1 cellular context compared by ENCODE assay signal in the genomic region with DNA sequence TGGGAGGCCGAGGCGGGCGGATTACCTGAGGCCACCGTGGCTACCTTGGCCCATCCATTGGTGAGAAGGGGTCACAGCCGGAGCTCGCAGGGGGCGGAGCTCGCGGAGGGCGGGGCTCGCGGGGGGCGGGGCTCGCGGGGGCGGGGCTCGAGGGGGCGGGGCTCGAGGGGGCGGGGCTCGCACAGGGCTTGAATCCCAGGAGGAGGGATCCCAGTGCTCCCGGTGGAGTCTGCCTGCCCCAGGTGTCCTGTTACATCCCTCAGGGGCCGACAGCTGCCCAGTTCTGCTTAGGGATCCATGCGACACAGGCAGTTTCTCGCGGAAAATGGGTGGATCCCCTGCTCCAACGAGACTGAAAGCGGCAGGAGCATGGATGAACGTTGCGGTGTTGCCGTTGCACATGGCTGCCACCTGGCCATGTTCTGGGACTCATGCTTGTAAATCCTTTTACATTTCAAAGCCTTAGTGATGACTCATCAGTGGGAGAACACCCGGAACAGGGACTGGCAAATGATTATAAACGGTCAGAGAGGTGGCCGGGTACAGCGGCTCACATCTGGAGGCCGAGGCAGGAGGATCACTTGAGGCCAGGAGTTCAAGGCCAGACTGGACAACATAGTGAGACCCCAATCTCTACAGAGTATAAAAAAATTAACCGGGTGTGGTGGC.
A peak's percentile ranks its signal among the peaks of the same experiment; 100 is the strongest.
TF ChIP-seq lines count a peak whose summit lies in the region.

No MANE protein-coding gene starts in this region.

TF ChIP-seq in K562, 482 proteins besides CTCF, POLR2A, EP300 and RAD21 (continued from another document and continues in another):
- TF ChIP-seq, protein P1, sequence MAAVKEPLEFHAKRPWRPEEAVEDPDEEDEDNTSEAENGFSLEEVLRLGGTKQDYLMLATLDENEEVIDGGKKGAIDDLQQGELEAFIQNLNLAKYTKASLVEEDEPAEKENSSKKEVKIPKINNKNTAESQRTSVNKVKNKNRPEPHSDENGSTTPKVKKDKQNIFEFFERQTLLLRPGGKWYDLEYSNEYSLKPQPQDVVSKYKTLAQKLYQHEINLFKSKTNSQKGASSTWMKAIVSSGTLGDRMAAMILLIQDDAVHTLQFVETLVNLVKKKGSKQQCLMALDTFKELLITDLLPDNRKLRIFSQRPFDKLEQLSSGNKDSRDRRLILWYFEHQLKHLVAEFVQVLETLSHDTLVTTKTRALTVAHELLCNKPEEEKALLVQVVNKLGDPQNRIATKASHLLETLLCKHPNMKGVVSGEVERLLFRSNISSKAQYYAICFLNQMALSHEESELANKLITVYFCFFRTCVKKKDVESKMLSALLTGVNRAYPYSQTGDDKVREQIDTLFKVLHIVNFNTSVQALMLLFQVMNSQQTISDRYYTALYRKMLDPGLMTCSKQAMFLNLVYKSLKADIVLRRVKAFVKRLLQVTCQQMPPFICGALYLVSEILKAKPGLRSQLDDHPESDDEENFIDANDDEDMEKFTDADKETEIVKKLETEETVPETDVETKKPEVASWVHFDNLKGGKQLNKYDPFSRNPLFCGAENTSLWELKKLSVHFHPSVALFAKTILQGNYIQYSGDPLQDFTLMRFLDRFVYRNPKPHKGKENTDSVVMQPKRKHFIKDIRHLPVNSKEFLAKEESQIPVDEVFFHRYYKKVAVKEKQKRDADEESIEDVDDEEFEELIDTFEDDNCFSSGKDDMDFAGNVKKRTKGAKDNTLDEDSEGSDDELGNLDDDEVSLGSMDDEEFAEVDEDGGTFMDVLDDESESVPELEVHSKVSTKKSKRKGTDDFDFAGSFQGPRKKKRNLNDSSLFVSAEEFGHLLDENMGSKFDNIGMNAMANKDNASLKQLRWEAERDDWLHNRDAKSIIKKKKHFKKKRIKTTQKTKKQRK (IDR thresholded peaks at IDR 0.05; ENCODE audit: borderline replicate concordance, low read depth, low read length): no peak
- peak in 1 of 2 experiments; percentile 43; a peak in 1 of 4 replicates for TF ChIP-seq TEAD1 (CRISPR knock-in tag; IDR thresholded peaks at IDR 0.05)
- no peak for TF ChIP-seq ZNF589 (CRISPR knock-in tag; IDR thresholded peaks at IDR 0.05; ENCODE audit: low read depth)
- TF ChIP-seq MAFG (tag; conservative IDR thresholded peaks at IDR 0.05): peak; percentile 51; the same call in 1 of the 2 replicates
- TF ChIP-seq HDAC2 (IDR thresholded peaks at IDR 0.05): peak; percentile 95
- peak; percentile 99 for TF ChIP-seq BCOR (IDR thresholded peaks at IDR 0.05)
- TF ChIP-seq ZZZ3 (IDR thresholded peaks at IDR 0.05): no peak
- peak; percentile 90 for TF ChIP-seq L3MBTL2 (IDR thresholded peaks at IDR 0.05)
- no peak for TF ChIP-seq ZKSCAN8 (CRISPR knock-in tag; IDR thresholded peaks at IDR 0.05)
- peak; percentile 47 to 95; a peak in 1 of 4 replicates for TF ChIP-seq SIN3A (IDR thresholded peaks at IDR 0.05; ENCODE audit: borderline replicate concordance in 2 of 2, control insufficient read depth in 1 of 2, low read depth in 2 of 2, low read length in 2 of 2)
- peak; percentile 67 for TF ChIP-seq MXI1 (IDR thresholded peaks at IDR 0.05; ENCODE audit: low read depth, low read length)
- no peak for TF ChIP-seq PHB2 (IDR thresholded peaks at IDR 0.05; ENCODE audit: low read depth)
- TF ChIP-seq, protein P2, sequence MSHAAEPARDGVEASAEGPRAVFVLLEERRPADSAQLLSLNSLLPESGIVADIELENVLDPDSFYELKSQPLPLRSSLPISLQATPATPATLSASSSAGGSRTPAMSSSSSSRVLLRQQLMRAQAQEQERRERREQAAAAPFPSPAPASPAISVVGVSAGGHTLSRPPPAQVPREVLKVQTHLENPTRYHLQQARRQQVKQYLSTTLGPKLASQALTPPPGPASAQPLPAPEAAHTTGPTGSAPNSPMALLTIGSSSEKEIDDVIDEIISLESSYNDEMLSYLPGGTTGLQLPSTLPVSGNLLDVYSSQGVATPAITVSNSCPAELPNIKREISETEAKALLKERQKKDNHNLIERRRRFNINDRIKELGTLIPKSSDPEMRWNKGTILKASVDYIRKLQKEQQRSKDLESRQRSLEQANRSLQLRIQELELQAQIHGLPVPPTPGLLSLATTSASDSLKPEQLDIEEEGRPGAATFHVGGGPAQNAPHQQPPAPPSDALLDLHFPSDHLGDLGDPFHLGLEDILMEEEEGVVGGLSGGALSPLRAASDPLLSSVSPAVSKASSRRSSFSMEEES (CRISPR knock-in tag; IDR thresholded peaks at IDR 0.05): no peak
- peak; percentile 97 for TF ChIP-seq SMARCA5 (IDR thresholded peaks at IDR 0.05)
- TF ChIP-seq HMG20B (CRISPR knock-in tag; IDR thresholded peaks at IDR 0.05): no peak
- TF ChIP-seq PCBP2 (IDR thresholded peaks at IDR 0.05; ENCODE audit: low read depth, low read length, poor library complexity, severe bottlenecking): no peak
- TF ChIP-seq, protein P3, sequence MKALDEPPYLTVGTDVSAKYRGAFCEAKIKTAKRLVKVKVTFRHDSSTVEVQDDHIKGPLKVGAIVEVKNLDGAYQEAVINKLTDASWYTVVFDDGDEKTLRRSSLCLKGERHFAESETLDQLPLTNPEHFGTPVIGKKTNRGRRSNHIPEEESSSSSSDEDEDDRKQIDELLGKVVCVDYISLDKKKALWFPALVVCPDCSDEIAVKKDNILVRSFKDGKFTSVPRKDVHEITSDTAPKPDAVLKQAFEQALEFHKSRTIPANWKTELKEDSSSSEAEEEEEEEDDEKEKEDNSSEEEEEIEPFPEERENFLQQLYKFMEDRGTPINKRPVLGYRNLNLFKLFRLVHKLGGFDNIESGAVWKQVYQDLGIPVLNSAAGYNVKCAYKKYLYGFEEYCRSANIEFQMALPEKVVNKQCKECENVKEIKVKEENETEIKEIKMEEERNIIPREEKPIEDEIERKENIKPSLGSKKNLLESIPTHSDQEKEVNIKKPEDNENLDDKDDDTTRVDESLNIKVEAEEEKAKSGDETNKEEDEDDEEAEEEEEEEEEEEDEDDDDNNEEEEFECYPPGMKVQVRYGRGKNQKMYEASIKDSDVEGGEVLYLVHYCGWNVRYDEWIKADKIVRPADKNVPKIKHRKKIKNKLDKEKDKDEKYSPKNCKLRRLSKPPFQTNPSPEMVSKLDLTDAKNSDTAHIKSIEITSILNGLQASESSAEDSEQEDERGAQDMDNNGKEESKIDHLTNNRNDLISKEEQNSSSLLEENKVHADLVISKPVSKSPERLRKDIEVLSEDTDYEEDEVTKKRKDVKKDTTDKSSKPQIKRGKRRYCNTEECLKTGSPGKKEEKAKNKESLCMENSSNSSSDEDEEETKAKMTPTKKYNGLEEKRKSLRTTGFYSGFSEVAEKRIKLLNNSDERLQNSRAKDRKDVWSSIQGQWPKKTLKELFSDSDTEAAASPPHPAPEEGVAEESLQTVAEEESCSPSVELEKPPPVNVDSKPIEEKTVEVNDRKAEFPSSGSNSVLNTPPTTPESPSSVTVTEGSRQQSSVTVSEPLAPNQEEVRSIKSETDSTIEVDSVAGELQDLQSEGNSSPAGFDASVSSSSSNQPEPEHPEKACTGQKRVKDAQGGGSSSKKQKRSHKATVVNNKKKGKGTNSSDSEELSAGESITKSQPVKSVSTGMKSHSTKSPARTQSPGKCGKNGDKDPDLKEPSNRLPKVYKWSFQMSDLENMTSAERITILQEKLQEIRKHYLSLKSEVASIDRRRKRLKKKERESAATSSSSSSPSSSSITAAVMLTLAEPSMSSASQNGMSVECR (CRISPR knock-in tag; IDR thresholded peaks at IDR 0.05): peak; percentile 92
- no peak; the same call in 1 of the 2 replicates for TF ChIP-seq ZNF766 (CRISPR knock-in tag; conservative IDR thresholded peaks at IDR 0.05)
- TF ChIP-seq ESRRA (IDR thresholded peaks at IDR 0.05; ENCODE audit: borderline replicate concordance, low read depth): 0 out of 2 replicates have a peak, but pooled peaks have one; percentile 45
- TF ChIP-seq WHSC1 (IDR thresholded peaks at IDR 0.05; ENCODE audit: low read length): no peak
- TF ChIP-seq, protein P4, sequence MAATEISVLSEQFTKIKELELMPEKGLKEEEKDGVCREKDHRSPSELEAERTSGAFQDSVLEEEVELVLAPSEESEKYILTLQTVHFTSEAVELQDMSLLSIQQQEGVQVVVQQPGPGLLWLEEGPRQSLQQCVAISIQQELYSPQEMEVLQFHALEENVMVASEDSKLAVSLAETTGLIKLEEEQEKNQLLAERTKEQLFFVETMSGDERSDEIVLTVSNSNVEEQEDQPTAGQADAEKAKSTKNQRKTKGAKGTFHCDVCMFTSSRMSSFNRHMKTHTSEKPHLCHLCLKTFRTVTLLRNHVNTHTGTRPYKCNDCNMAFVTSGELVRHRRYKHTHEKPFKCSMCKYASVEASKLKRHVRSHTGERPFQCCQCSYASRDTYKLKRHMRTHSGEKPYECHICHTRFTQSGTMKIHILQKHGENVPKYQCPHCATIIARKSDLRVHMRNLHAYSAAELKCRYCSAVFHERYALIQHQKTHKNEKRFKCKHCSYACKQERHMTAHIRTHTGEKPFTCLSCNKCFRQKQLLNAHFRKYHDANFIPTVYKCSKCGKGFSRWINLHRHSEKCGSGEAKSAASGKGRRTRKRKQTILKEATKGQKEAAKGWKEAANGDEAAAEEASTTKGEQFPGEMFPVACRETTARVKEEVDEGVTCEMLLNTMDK (IDR thresholded peaks at IDR 0.05; ENCODE audit: borderline replicate concordance, insufficient read depth, low read depth, low read length, poor library complexity, severe bottlenecking): no peak
- no peak for TF ChIP-seq HNRNPUL1 (IDR thresholded peaks at IDR 0.05; ENCODE audit: low read length)
- TF ChIP-seq, protein P5, sequence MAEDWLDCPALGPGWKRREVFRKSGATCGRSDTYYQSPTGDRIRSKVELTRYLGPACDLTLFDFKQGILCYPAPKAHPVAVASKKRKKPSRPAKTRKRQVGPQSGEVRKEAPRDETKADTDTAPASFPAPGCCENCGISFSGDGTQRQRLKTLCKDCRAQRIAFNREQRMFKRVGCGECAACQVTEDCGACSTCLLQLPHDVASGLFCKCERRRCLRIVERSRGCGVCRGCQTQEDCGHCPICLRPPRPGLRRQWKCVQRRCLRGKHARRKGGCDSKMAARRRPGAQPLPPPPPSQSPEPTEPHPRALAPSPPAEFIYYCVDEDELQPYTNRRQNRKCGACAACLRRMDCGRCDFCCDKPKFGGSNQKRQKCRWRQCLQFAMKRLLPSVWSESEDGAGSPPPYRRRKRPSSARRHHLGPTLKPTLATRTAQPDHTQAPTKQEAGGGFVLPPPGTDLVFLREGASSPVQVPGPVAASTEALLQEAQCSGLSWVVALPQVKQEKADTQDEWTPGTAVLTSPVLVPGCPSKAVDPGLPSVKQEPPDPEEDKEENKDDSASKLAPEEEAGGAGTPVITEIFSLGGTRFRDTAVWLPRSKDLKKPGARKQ (CRISPR knock-in tag; IDR thresholded peaks at IDR 0.05): no peak
- TF ChIP-seq ZNF316 (IDR thresholded peaks at IDR 0.05): peak; percentile 88
- TF ChIP-seq, protein P6, sequence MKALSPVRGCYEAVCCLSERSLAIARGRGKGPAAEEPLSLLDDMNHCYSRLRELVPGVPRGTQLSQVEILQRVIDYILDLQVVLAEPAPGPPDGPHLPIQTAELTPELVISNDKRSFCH (CRISPR knock-in tag; IDR thresholded peaks at IDR 0.05): no peak
- TF ChIP-seq, protein P6 (tag; IDR thresholded peaks at IDR 0.05): no peak
- TF ChIP-seq SMAD2 (IDR thresholded peaks at IDR 0.05; ENCODE audit: low read depth, low read length): no peak
- TF ChIP-seq CBX5 (IDR thresholded peaks at IDR 0.05; ENCODE audit: borderline replicate concordance, low read depth): no peak
- no peak for TF ChIP-seq ZNF253 (CRISPR knock-in tag; conservative IDR thresholded peaks at IDR 0.05)
- TF ChIP-seq ATF1 (CRISPR knock-in tag; IDR thresholded peaks at IDR 0.05): no peak
- peak; percentile 56 for TF ChIP-seq ATF1 (tag; IDR thresholded peaks at IDR 0.05)
- TF ChIP-seq RBM39 (optimal IDR thresholded peaks at IDR 0.05; ENCODE audit: low read depth, low read length): no peak
- TF ChIP-seq RBM14 (IDR thresholded peaks at IDR 0.05; ENCODE audit: borderline replicate concordance, insufficient read depth, low read depth, low read length): no peak
- no peak for TF ChIP-seq TCFL5 (CRISPR knock-in tag; conservative IDR thresholded peaks at IDR 0.05)
- TF ChIP-seq, protein P7, sequence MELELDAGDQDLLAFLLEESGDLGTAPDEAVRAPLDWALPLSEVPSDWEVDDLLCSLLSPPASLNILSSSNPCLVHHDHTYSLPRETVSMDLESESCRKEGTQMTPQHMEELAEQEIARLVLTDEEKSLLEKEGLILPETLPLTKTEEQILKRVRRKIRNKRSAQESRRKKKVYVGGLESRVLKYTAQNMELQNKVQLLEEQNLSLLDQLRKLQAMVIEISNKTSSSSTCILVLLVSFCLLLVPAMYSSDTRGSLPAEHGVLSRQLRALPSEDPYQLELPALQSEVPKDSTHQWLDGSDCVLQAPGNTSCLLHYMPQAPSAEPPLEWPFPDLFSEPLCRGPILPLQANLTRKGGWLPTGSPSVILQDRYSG (tag; conservative IDR thresholded peaks at IDR 0.05; ENCODE audit: low read depth): 0 out of 2 replicates have a peak, but pooled peaks have one; percentile 63
- no peak for TF ChIP-seq FOXJ2 (tag; IDR thresholded peaks at IDR 0.05)
- no peak for TF ChIP-seq FUS (optimal IDR thresholded peaks at IDR 0.05; ENCODE audit: low read depth, low read length)
- TF ChIP-seq CXXC5 (CRISPR knock-in tag; IDR thresholded peaks at IDR 0.05): peak; percentile 57
- TF ChIP-seq SMAD4 (CRISPR knock-in tag; conservative IDR thresholded peaks at IDR 0.05): peak; percentile 41; the same call in 1 of the 2 replicates
- TF ChIP-seq, protein P8, sequence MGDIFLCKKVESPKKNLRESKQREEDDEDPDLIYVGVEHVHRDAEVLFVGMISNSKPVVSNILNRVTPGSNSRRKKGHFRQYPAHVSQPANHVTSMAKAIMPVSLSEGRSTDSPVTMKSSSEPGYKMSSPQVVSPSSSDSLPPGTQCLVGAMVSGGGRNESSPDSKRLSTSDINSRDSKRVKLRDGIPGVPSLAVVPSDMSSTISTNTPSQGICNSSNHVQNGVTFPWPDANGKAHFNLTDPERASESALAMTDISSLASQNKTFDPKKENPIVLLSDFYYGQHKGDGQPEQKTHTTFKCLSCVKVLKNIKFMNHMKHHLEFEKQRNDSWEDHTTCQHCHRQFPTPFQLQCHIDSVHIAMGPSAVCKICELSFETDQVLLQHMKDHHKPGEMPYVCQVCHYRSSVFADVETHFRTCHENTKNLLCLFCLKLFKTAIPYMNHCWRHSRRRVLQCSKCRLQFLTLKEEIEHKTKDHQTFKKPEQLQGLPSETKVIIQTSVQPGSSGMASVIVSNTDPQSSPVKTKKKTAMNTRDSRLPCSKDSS (IDR thresholded peaks at IDR 0.05; ENCODE audit: low read depth, partially characterized antibody): no peak
- TF ChIP-seq MCM2 (IDR thresholded peaks at IDR 0.05; ENCODE audit: low read depth): no peak
- TF ChIP-seq, protein P9, sequence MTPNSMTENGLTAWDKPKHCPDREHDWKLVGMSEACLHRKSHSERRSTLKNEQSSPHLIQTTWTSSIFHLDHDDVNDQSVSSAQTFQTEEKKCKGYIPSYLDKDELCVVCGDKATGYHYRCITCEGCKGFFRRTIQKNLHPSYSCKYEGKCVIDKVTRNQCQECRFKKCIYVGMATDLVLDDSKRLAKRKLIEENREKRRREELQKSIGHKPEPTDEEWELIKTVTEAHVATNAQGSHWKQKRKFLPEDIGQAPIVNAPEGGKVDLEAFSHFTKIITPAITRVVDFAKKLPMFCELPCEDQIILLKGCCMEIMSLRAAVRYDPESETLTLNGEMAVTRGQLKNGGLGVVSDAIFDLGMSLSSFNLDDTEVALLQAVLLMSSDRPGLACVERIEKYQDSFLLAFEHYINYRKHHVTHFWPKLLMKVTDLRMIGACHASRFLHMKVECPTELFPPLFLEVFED (CRISPR knock-in tag; conservative IDR thresholded peaks at IDR 0.05): no peak
- no peak for TF ChIP-seq ZNF175 (CRISPR knock-in tag; IDR thresholded peaks at IDR 0.05; ENCODE audit: low read depth)
